ENCODE assay signal across 21 cellular contexts in genomic region chr1:222790115-222790514, GRCh38. TPM values are rescaled to one million over a fixed set of nuclear protein-coding genes. Genes with fewer than 3 reads are reported as not detected.
DNase-seq lines count a peak whose midpoint lies in the region; ATAC-seq lines count a peak whose summit lies in the region.
"Had no signal": no experiment of that assay in that cellular context is flagged by ENCODE, and none has a peak within 500 bp of the region (broad histone marks: within the 10 kb centered on the region; RNA-seq: fewer than 3 reads in every experiment).

No MANE protein-coding gene starts in this region.

- peaks cover 11% of the 10 kb centered on the region for H3K27me3 Mint-ChIP-seq in T-helper 1 cell treated with Interleukin-12 subunit alpha and Interleukin-12 subunit beta and Interleukin-4 antibody, amounts not matched to agents 30 μg/mL and 1 μg/mL, for 36 hours (ENCODE audit: low read depth)
- peaks cover 2% of the 10 kb centered on the region for H3K27me3 Mint-ChIP-seq in activated T-cell treated with anti-CD3 and anti-CD28 coated beads, Interleukin-2, amount 50 U/mL, for 72 hours (ENCODE audit: low read depth)
- H3K27me3 Mint-ChIP-seq in memory B cell, result no peaks in the 10 kb centered on the region
- H3K27me3 Mint-ChIP-seq in T-helper 17 cell, result peaks cover 29% of the 10 kb centered on the region

- H4K91ac ChIP-seq in neuronal stem cell (ENCODE audit: low read depth, low read length, poor library complexity), result no peak overlapping the region

- H3K79me2 ChIP-seq in GM23248 (ENCODE audit: insufficient read depth), result no peaks in the 10 kb centered on the region

- ATAC-seq in activated T-cell treated with anti-CD3 and anti-CD28 coated beads, Interleukin-2, amount 50 U/mL, for 72 hours (replicated peaks in 1 of 2), result peak; percentile 37 to 43
- ATAC-seq in memory B cell (ENCODE audit: low read depth), result no peak
- no peak for ATAC-seq in T-helper 17 cell
- ATAC-seq: HCT116 had no signal

- no peak overlapping the region for H2BK12ac ChIP-seq in neuronal stem cell (ENCODE audit: low read length)

- H3K4me1 ChIP-seq in neuronal stem cell (ENCODE audit: control insufficient read depth in 2 of 2, insufficient read depth in 1 of 2, low read depth in 1 of 2, low read length in 2 of 2) (no peaks in the 10 kb centered on the region), GM23248 (ENCODE audit: insufficient read depth) (no peaks in the 10 kb centered on the region)

- H3K14ac ChIP-seq in neuronal stem cell (ENCODE audit: low read length), result no peak overlapping the region

- peaks cover 14% of the 10 kb centered on the region for H3K9me3 Mint-ChIP-seq in T-helper 1 cell treated with Interleukin-12 subunit alpha and Interleukin-12 subunit beta and Interleukin-4 antibody, amounts not matched to agents 30 μg/mL and 1 μg/mL, for 36 hours
- H3K9me3 Mint-ChIP-seq in activated T-cell treated with anti-CD3 and anti-CD28 coated beads, Interleukin-2, amount 50 U/mL, for 72 hours, result peaks cover 0 to 7% of the 10 kb centered on the region in 2 donors
- H3K9me3 Mint-ChIP-seq in memory B cell, result peaks cover 8% of the 10 kb centered on the region

- H2BK5ac ChIP-seq in neuronal stem cell (ENCODE audit: low read length), result no peak overlapping the region

- H3K79me1 ChIP-seq in neuronal stem cell (ENCODE audit: low read depth, low read length), result no peaks in the 10 kb centered on the region

- in situ Hi-C loops in GM23248 (cut with MboI), result loop anchor here (5.0 kb wide), 1 partner anchor 302 kb away; no protein-coding TSS in a partner anchor

- H3K27me3 ChIP-seq in neuronal stem cell (ENCODE audit: control insufficient read depth in 3 of 3, insufficient read depth in 3 of 3, low read depth in 1 of 3, low read length in 3 of 3), result peaks cover 0 to 6% (median 0%) of the 10 kb centered on the region in 3 experiments
- peaks cover 12% of the 10 kb centered on the region for H3K27me3 ChIP-seq in GM23248 (replicated peaks; ENCODE audit: insufficient read depth)
- H3K27me3 ChIP-seq: SJCRH30 had no signal

- H4K20me1 ChIP-seq in GM23248 (ENCODE audit: insufficient read depth), result no peaks in the 10 kb centered on the region

- H3K27ac Mint-ChIP-seq in T-helper 1 cell treated with Interleukin-12 subunit alpha and Interleukin-12 subunit beta and Interleukin-4 antibody, amounts not matched to agents 30 μg/mL and 1 μg/mL, for 36 hours, result no peak overlapping the region
- no peak overlapping the region for H3K27ac Mint-ChIP-seq in activated T-cell treated with anti-CD3 and anti-CD28 coated beads, Interleukin-2, amount 50 U/mL, for 72 hours
- H3K27ac Mint-ChIP-seq in memory B cell (peak overlapping the region; percentile 22), T-helper 17 cell (no peak overlapping the region)
- H3K27ac Mint-ChIP-seq: CD14-positive monocyte had no signal

- H3K4me1 Mint-ChIP-seq in T-helper 1 cell treated with Interleukin-12 subunit alpha and Interleukin-12 subunit beta and Interleukin-4 antibody, amounts not matched to agents 30 μg/mL and 1 μg/mL, for 36 hours (ENCODE audit: low read depth), result peaks cover 10% of the 10 kb centered on the region
- H3K4me1 Mint-ChIP-seq in activated T-cell treated with anti-CD3 and anti-CD28 coated beads, Interleukin-2, amount 50 U/mL, for 72 hours (ENCODE audit: low read depth), result peaks cover 24% of the 10 kb centered on the region
- H3K4me1 Mint-ChIP-seq in memory B cell (peaks cover 35% of the 10 kb centered on the region), T-helper 17 cell (peaks cover 4% of the 10 kb centered on the region)

- H3K27ac ChIP-seq in neuronal stem cell (replicated peaks; ENCODE audit: low read length), result no peak overlapping the region
- H3K27ac ChIP-seq in GM23248, result no peak overlapping the region
- H3K27ac ChIP-seq: KMS-11, SJCRH30 had no signal

- peaks cover 0 to 1% of the 10 kb centered on the region in 2 donors for H3K9me3 ChIP-seq in neuronal stem cell (replicated peaks in 1 of 2; ENCODE audit: control insufficient read depth in 2 of 2, insufficient read depth in 1 of 2, low read depth in 1 of 2, low read length in 2 of 2)
- no peaks in the 10 kb centered on the region for H3K9me3 ChIP-seq in GM23248 (ENCODE audit: low read depth)
- no peaks in the 10 kb centered on the region for H3K9me3 ChIP-seq in T-helper 17 cell (ENCODE audit: control insufficient read depth, low read length, poor library complexity, severe bottlenecking)
- H3K9me3 ChIP-seq: SJCRH30 had no signal

- H2AFZ ChIP-seq in neuronal stem cell (ENCODE audit: low read length) (no peak overlapping the region), GM23248 (no peak overlapping the region)

- H3K36me3 Mint-ChIP-seq in T-helper 1 cell treated with Interleukin-12 subunit alpha and Interleukin-12 subunit beta and Interleukin-4 antibody, amounts not matched to agents 30 μg/mL and 1 μg/mL, for 36 hours (ENCODE audit: low read depth), result peaks cover 2% of the 10 kb centered on the region
- H3K36me3 Mint-ChIP-seq in activated T-cell treated with anti-CD3 and anti-CD28 coated beads, Interleukin-2, amount 50 U/mL, for 72 hours (ENCODE audit: insufficient read depth in 2 of 2), result peaks cover 4% of the 10 kb centered on the region in 2 donors
- H3K36me3 Mint-ChIP-seq in memory B cell, result peaks cover 11% of the 10 kb centered on the region
- peaks cover 5% of the 10 kb centered on the region for H3K36me3 Mint-ChIP-seq in T-helper 17 cell (ENCODE audit: low read depth)
- H3K36me3 Mint-ChIP-seq: CD14-positive monocyte had no signal

- H3K4ac ChIP-seq in neuronal stem cell (ENCODE audit: low read length), result no peak overlapping the region

- H3K23ac ChIP-seq in neuronal stem cell (ENCODE audit: low read depth, low read length, poor library complexity), result no peak overlapping the region

- H2BK15ac ChIP-seq in neuronal stem cell (ENCODE audit: low read length), result no peak overlapping the region

- no peak overlapping the region for H2AK5ac ChIP-seq in neuronal stem cell (ENCODE audit: low read depth, low read length)

- no peaks in the 10 kb centered on the region for H3F3A ChIP-seq in GM23248 (ENCODE audit: insufficient read depth)

- H3K18ac ChIP-seq in neuronal stem cell (ENCODE audit: low read length), result no peak overlapping the region

- no CpG with 5 or more reads among the region's 2 CpGs for WGBS in neuronal stem cell (ENCODE audit: extremely low coverage in 2 of 2, insufficient read length in 2 of 2, insufficient replicate concordance in 1 of 2), 2 donors
- WGBS in GM23248 (ENCODE audit: low coverage in 1 of 2, low lambda C conversion rate in 2 of 2, missing lambda C conversion rate in 2 of 2), 2 experiments, result 76 to 79% methylated on average over 2 of the region's 2 CpGs

- no peak overlapping the region for H4K8ac ChIP-seq in neuronal stem cell (ENCODE audit: low read depth, low read length)

- H3K4me2 ChIP-seq in neuronal stem cell (ENCODE audit: insufficient read depth, low read length, poor library complexity, severe bottlenecking), result no peak overlapping the region
- H3K4me2 ChIP-seq in GM23248 (ENCODE audit: unreplicated experiment), result no peak overlapping the region
- H3K4me2 ChIP-seq: KMS-11 had no signal

- H3K36me3 ChIP-seq in neuronal stem cell (replicated peaks in 1 of 2; ENCODE audit: control insufficient read depth in 2 of 2, insufficient read depth in 2 of 2, low read length in 2 of 2), result no peaks in the 10 kb centered on the region
- no peaks in the 10 kb centered on the region for H3K36me3 ChIP-seq in GM23248 (ENCODE audit: low read depth)
- H3K36me3 ChIP-seq: SJCRH30 had no signal

- H2BK120ac ChIP-seq in neuronal stem cell (ENCODE audit: low read depth, low read length), result no peak overlapping the region

- peak overlapping the region; percentile 15 for H3K4me3 Mint-ChIP-seq in T-helper 1 cell treated with Interleukin-12 subunit alpha and Interleukin-12 subunit beta and Interleukin-4 antibody, amounts not matched to agents 30 μg/mL and 1 μg/mL, for 36 hours
- H3K4me3 Mint-ChIP-seq in activated T-cell treated with anti-CD3 and anti-CD28 coated beads, Interleukin-2, amount 50 U/mL, for 72 hours, result no peak overlapping the region
- H3K4me3 Mint-ChIP-seq in memory B cell (no peak overlapping the region), T-helper 17 cell (no peak overlapping the region)
- H3K4me3 Mint-ChIP-seq: CD14-positive monocyte had no signal

- no peaks in the 10 kb centered on the region for H3K9me2 ChIP-seq in GM23248 (ENCODE audit: insufficient read depth)

- DNase-seq in T-helper 1 cell (no peak), memory B cell (ENCODE audit: low spot score in 2 of 2) (no peak), neuronal stem cell (ENCODE audit: low spot score) (no peak), GM23248 (no peak), T-helper 17 cell (no peak)
- no peak for DNase-seq in activated T-cell treated with anti-CD3 and anti-CD28 coated beads, Interleukin-2, amount 50 U/mL, for 72 hours
- no peak for DNase-seq in activated T-cell treated with anti-CD3 and anti-CD28 coated beads, Interleukin-2, amount 50 U/mL, for 1 hour
- DNase-seq: NCI-H1105 treated with DMSO at 0.1 percent for 48 hours, NCI-H2029 treated with DMSO at 0.1 percent for 48 hours, NCI-H226, NCI-H510A treated with DMSO at 0.1 percent for 48 hours, NCI-H748 treated with DMSO at 0.1 percent for 48 hours, SJCRH30 had no signal

- H3K9ac ChIP-seq in neuronal stem cell (ENCODE audit: low read depth, low read length, poor library complexity), result no peak overlapping the region
- no peak overlapping the region for H3K9ac ChIP-seq in GM23248
- H3K9ac ChIP-seq: KMS-11 had no signal

- no peak overlapping the region for H3K4me3 ChIP-seq in neuronal stem cell (ENCODE audit: low read length in 2 of 2)
- H3K4me3 ChIP-seq in GM23248, result no peak overlapping the region
- H3K4me3 ChIP-seq: SJCRH30 had no signal

RNA-seq across cellular contexts. Expression of gene DISP1, which starts 24.7 kb away (rescaled TPM):
- 1 to 10 TPM; 2.4 to 3.3 TPM for total RNA-seq in activated T-cell treated with anti-CD3 and anti-CD28 coated beads, Interleukin-2, amount 50 U/mL, for 72 hours
- 5.9 TPM for polyA plus RNA-seq in neuronal stem cell (2013, experiment 1 of 2)
- 6.2 TPM for polyA plus RNA-seq in neuronal stem cell (2013, experiment 2 of 2)
- total RNA-seq in GM23248 (2014; rRNA removed; shearing (Covaris generic)), result 1.5 and 2.6 TPM in 2 replicates
- 3.1 and 3.6 TPM in 2 replicates for polyA plus RNA-seq in GM23248 (2016; fragmentation: Nextera tagmentation; extraction: Ambion mirVana)
- 1 to 10 TPM; 1.9 to 2.5 TPM for total RNA-seq in T-helper 17 cell

RNA-seq across cellular contexts. Expression of gene FAM177B, which starts 53.1 kb away (rescaled TPM):
- total RNA-seq in activated T-cell treated with anti-CD3 and anti-CD28 coated beads, Interleukin-2, amount 50 U/mL, for 72 hours, result not detected
- polyA plus RNA-seq in neuronal stem cell (2013, experiment 1 of 2), result 0.04 TPM
- polyA plus RNA-seq in neuronal stem cell (2013, experiment 2 of 2), result not detected
- not detected in 2 replicates for total RNA-seq in GM23248 (2014; rRNA removed; shearing (Covaris generic))
- not detected in 2 replicates for polyA plus RNA-seq in GM23248 (2016; fragmentation: Nextera tagmentation; extraction: Ambion mirVana)
- under 1 TPM in 1 of 2 donors, not detected in 1; 0.50 TPM for total RNA-seq in T-helper 17 cell
- total RNA-seq: Daoy, H1, HT1080, OCI-LY7, SJCRH30 had no signal
- polyA plus RNA-seq: CD14-positive monocyte had no signal

Comparison
In these comparisons a context has a peak if more than half of its experiments do, and no peak if none do; other contexts are left out.
1. ATAC-seq: peak in activated T-cell treated with anti-CD3 and anti-CD28 coated beads, Interleukin-2, amount 50 U/mL, for 72 hours (2 of 2); none in memory B cell (single experiment) and T-helper 17 cell (single experiment).